ENCODE assay signal across 1 cellular context in the genomic region with DNA sequence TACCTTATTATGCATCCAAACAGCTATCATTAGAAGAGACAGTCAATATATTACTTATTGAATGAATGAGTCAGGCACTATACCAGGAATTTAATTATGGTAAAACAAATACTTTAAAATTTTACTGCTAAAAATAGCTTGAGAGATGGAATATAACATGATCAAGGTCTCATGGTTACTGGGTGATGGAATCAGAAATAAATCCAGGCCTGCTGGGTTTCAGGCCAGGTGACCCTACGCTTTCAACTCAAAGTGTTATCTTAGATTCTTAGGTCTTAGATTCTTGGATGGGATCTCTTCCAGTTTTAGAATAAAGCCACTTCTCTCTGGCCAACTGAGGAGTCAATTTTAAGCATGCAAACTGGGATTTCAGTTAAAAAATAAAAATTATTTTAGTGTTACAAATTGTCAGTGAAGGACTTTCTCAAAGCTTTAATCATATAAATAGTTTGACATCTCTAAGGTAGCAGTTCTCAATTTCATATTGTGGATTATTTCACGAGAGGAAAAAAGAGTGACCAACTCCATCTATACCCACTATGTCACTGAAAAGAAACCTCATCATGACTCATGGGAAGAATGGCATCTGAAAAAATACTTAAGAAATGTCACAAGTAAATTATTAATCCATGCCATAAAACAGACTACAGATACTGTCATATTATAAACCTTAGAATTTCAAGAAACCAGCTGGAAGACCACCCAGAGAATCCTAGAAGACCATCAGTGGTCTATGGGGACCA.
TF ChIP-seq lines count a peak whose summit lies in the region.

No MANE protein-coding gene starts in this region.

TF ChIP-seq in SK-N-SH, 30 proteins besides CTCF, POLR2A, EP300 and RAD21 (continued from another document):
- TF ChIP-seq, protein P1, sequence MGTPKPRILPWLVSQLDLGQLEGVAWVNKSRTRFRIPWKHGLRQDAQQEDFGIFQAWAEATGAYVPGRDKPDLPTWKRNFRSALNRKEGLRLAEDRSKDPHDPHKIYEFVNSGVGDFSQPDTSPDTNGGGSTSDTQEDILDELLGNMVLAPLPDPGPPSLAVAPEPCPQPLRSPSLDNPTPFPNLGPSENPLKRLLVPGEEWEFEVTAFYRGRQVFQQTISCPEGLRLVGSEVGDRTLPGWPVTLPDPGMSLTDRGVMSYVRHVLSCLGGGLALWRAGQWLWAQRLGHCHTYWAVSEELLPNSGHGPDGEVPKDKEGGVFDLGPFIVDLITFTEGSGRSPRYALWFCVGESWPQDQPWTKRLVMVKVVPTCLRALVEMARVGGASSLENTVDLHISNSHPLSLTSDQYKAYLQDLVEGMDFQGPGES (IDR thresholded peaks at IDR 0.05; ENCODE audit: low read depth, low read length): no peak
- TF ChIP-seq GATA2 (CRISPR knock-in tag; IDR thresholded peaks at IDR 0.05) (no peak), NRF1 (IDR thresholded peaks at IDR 0.05; ENCODE audit: low read depth, low read length) (no peak), SIN3A (IDR thresholded peaks at IDR 0.05; ENCODE audit: borderline replicate concordance, low read depth, low read length) (no peak)
